1 cellular context compared by ENCODE assay signal in the genomic region with DNA sequence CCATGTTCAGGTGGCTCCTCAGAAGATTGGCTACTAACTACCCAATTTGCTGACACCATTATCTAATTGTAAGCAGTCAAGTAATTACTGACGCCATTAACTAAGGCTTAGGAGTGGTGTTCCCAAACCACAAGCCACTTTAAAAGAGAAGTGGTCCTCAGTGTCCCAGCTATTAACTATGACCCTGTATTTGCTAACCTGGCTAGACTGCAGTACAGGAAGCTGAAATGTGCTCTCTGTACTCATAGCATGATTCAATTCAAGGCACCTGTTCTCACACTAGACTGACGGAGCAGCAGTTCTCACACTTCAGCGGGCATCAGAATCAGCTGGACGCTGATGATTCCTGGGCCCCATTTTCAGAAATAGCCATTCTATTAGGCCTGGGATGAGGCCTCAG.
TF ChIP-seq lines count a peak whose summit lies in the region.

No MANE protein-coding gene starts in this region.

TF ChIP-seq in GM23338, 12 proteins besides CTCF, POLR2A, EP300 and RAD21 (continued from another document):
- TF ChIP-seq, protein P1, sequence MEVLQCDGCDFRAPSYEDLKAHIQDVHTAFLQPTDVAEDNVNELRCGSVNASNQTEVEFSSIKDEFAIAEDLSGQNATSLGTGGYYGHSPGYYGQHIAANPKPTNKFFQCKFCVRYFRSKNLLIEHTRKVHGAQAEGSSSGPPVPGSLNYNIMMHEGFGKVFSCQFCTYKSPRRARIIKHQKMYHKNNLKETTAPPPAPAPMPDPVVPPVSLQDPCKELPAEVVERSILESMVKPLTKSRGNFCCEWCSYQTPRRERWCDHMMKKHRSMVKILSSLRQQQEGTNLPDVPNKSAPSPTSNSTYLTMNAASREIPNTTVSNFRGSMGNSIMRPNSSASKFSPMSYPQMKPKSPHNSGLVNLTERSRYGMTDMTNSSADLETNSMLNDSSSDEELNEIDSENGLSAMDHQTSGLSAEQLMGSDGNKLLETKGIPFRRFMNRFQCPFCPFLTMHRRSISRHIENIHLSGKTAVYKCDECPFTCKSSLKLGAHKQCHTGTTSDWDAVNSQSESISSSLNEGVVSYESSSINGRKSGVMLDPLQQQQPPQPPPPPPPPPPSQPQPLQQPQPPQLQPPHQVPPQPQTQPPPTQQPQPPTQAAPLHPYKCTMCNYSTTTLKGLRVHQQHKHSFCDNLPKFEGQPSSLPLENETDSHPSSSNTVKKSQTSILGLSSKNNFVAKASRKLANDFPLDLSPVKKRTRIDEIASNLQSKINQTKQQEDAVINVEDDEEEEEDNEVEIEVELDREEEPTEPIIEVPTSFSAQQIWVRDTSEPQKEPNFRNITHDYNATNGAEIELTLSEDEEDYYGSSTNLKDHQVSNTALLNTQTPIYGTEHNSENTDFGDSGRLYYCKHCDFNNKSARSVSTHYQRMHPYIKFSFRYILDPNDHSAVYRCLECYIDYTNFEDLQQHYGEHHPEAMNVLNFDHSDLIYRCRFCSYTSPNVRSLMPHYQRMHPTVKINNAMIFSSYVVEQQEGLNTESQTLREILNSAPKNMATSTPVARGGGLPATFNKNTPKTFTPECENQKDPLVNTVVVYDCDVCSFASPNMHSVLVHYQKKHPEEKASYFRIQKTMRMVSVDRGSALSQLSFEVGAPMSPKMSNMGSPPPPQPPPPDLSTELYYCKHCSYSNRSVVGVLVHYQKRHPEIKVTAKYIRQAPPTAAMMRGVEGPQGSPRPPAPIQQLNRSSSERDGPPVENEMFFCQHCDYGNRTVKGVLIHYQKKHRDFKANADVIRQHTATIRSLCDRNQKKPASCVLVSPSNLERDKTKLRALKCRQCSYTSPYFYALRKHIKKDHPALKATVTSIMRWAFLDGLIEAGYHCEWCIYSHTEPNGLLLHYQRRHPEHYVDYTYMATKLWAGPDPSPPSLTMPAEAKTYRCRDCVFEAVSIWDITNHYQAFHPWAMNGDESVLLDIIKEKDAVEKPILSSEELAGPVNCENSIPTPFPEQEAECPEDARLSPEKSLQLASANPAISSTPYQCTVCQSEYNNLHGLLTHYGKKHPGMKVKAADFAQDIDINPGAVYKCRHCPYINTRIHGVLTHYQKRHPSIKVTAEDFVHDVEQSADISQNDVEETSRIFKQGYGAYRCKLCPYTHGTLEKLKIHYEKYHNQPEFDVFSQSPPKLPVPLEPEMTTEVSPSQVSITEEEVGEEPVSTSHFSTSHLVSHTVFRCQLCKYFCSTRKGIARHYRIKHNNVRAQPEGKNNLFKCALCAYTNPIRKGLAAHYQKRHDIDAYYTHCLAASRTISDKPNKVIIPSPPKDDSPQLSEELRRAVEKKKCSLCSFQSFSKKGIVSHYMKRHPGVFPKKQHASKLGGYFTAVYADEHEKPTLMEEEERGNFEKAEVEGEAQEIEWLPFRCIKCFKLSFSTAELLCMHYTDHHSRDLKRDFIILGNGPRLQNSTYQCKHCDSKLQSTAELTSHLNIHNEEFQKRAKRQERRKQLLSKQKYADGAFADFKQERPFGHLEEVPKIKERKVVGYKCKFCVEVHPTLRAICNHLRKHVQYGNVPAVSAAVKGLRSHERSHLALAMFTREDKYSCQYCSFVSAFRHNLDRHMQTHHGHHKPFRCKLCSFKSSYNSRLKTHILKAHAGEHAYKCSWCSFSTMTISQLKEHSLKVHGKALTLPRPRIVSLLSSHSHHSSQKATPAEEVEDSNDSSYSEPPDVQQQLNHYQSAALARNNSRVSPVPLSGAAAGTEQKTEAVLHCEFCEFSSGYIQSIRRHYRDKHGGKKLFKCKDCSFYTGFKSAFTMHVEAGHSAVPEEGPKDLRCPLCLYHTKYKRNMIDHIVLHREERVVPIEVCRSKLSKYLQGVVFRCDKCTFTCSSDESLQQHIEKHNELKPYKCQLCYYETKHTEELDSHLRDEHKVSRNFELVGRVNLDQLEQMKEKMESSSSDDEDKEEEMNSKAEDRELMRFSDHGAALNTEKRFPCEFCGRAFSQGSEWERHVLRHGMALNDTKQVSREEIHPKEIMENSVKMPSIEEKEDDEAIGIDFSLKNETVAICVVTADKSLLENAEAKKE (CRISPR knock-in tag; IDR thresholded peaks at IDR 0.05): no peak
- TF ChIP-seq, protein P2, sequence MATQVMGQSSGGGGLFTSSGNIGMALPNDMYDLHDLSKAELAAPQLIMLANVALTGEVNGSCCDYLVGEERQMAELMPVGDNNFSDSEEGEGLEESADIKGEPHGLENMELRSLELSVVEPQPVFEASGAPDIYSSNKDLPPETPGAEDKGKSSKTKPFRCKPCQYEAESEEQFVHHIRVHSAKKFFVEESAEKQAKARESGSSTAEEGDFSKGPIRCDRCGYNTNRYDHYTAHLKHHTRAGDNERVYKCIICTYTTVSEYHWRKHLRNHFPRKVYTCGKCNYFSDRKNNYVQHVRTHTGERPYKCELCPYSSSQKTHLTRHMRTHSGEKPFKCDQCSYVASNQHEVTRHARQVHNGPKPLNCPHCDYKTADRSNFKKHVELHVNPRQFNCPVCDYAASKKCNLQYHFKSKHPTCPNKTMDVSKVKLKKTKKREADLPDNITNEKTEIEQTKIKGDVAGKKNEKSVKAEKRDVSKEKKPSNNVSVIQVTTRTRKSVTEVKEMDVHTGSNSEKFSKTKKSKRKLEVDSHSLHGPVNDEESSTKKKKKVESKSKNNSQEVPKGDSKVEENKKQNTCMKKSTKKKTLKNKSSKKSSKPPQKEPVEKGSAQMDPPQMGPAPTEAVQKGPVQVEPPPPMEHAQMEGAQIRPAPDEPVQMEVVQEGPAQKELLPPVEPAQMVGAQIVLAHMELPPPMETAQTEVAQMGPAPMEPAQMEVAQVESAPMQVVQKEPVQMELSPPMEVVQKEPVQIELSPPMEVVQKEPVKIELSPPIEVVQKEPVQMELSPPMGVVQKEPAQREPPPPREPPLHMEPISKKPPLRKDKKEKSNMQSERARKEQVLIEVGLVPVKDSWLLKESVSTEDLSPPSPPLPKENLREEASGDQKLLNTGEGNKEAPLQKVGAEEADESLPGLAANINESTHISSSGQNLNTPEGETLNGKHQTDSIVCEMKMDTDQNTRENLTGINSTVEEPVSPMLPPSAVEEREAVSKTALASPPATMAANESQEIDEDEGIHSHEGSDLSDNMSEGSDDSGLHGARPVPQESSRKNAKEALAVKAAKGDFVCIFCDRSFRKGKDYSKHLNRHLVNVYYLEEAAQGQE (IDR thresholded peaks at IDR 0.05; ENCODE audit: unreplicated experiment): no peak
- TF ChIP-seq STAT1 (IDR thresholded peaks at IDR 0.05; ENCODE audit: unreplicated experiment): no peak
